ENCODE assay signal across 1 cellular context in the genomic region with DNA sequence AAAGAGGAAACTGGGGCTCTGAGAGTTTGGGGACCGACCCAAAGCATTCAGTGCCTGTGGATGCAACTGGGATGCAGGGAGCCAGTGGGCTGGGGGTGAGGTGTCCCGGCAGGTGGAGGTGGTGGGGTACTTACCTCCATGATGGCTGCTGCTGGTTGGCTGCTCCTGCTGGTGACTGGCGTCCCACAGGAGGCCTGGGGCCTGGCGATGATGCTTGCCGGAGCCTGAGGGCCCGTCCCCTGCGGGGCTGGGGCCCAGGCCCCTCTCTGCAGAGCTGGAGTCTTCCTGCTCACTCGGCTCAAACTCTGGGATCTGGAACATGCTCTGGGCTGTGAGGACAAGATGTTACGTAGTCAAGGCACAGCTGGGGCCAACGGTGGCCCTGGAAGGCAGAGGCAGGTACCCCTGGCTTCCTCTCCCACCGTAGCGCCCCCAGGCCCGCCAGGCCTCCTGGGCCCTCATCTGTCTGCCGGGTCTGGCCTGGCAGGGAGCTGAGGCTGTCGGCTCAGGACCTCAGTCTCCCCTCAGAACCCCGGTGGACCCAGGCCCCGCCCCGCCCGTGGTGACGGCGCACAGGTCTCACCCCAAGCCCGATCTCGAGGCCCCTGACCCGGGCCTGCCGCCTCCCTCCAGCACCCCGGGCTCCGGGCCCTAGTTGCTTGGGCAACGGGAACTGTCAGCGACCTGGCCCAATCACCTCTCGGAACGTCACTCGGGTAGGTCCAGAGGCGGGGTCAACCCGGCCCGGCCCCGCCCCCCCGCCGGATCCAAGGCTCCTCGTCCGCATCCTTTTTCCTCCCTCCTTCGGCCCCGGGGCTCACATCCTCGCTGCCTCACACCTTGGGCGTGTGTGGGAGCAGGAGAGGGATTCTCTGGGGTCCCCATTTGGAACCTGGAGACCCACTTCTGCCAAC.
TF ChIP-seq lines count a peak whose summit lies in the region.

A gene (minus strand): TSS at position 618 of the 914 bp plus-strand sequence. CDS start 297 bp downstream, at position 321.

TF ChIP-seq in HepG2, 621 proteins besides CTCF, POLR2A, EP300 and RAD21 (continued from another document and continues in another):
- TF ChIP-seq, protein P1, sequence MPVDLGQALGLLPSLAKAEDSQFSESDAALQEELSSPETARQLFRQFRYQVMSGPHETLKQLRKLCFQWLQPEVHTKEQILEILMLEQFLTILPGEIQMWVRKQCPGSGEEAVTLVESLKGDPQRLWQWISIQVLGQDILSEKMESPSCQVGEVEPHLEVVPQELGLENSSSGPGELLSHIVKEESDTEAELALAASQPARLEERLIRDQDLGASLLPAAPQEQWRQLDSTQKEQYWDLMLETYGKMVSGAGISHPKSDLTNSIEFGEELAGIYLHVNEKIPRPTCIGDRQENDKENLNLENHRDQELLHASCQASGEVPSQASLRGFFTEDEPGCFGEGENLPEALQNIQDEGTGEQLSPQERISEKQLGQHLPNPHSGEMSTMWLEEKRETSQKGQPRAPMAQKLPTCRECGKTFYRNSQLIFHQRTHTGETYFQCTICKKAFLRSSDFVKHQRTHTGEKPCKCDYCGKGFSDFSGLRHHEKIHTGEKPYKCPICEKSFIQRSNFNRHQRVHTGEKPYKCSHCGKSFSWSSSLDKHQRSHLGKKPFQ (CRISPR knock-in tag; IDR thresholded peaks at IDR 0.05; ENCODE audit: insufficient replicate concordance) = no peak
- TF ChIP-seq MAZ (IDR thresholded peaks at IDR 0.05; ENCODE audit: borderline replicate concordance, low read depth, low read length) (0 out of 2 replicates have a peak, but pooled peaks have one; percentile 52), MAZ (CRISPR knock-in tag; IDR thresholded peaks at IDR 0.05; ENCODE audit: low read depth) (no peak), JUND (CRISPR knock-in tag; IDR thresholded peaks at IDR 0.05) (no peak), ATAD3A (CRISPR knock-in tag; IDR thresholded peaks at IDR 0.05) (no peak), CBX1 (IDR thresholded peaks at IDR 0.05; ENCODE audit: low read depth) (no peak), ZNF232 (CRISPR knock-in tag; IDR thresholded peaks at IDR 0.05; ENCODE audit: borderline replicate concordance) (no peak), JARID2 (CRISPR knock-in tag; IDR thresholded peaks at IDR 0.05; ENCODE audit: insufficient replicate concordance) (no peak), GFI1 (CRISPR knock-in tag; IDR thresholded peaks at IDR 0.05; ENCODE audit: borderline replicate concordance) (no peak), WIZ (CRISPR knock-in tag; IDR thresholded peaks at IDR 0.05) (no peak), REPIN1 (CRISPR knock-in tag; IDR thresholded peaks at IDR 0.05; ENCODE audit: borderline replicate concordance, low read depth) (no peak; the same call in 1 of the 2 replicates), NKX3-1 (CRISPR knock-in tag; IDR thresholded peaks at IDR 0.05) (0 out of 2 replicates have a peak, but pooled peaks have one; percentile 26), RBM22 (optimal IDR thresholded peaks at IDR 0.05; ENCODE audit: low read length) (peak; percentile 30), SYNCRIP (IDR thresholded peaks at IDR 0.05; ENCODE audit: insufficient read depth, low read depth, low read length) (no peak), ZNF644 (CRISPR knock-in tag; IDR thresholded peaks at IDR 0.05; ENCODE audit: low read depth) (no peak), TSC22D2 (CRISPR knock-in tag; IDR thresholded peaks at IDR 0.05; ENCODE audit: borderline replicate concordance) (no peak), ZNF256 (CRISPR knock-in tag; conservative IDR thresholded peaks at IDR 0.05) (no peak), HMG20B (CRISPR knock-in tag; conservative IDR thresholded peaks at IDR 0.05) (no peak), KLF9 (CRISPR knock-in tag; IDR thresholded peaks at IDR 0.05; ENCODE audit: low read depth) (no peak), POLR2G (IDR thresholded peaks at IDR 0.05; ENCODE audit: low read depth, low read length) (peak; percentile 52), ZNF713 (CRISPR knock-in tag; IDR thresholded peaks at IDR 0.05) (no peak), ZNF724P (CRISPR knock-in tag; IDR thresholded peaks at IDR 0.05; ENCODE audit: borderline replicate concordance) (no peak), ZBTB38 (CRISPR knock-in tag; IDR thresholded peaks at IDR 0.05) (no peak), MYC (CRISPR knock-in tag; IDR thresholded peaks at IDR 0.05; ENCODE audit: borderline replicate concordance) (peak; percentile 50; the same call in 1 of the 2 replicates), TBL1XR1 (IDR thresholded peaks at IDR 0.05; ENCODE audit: borderline replicate concordance, low read length, partially characterized antibody) (no peak), DNMT1 (CRISPR knock-in tag; IDR thresholded peaks at IDR 0.05) (no peak), ZNF343 (CRISPR knock-in tag; IDR thresholded peaks at IDR 0.05) (no peak), ZNF441 (CRISPR knock-in tag; IDR thresholded peaks at IDR 0.05; ENCODE audit: borderline replicate concordance) (peak; percentile 87; the same call in 1 of the 2 replicates)
- TF ChIP-seq, protein P2, sequence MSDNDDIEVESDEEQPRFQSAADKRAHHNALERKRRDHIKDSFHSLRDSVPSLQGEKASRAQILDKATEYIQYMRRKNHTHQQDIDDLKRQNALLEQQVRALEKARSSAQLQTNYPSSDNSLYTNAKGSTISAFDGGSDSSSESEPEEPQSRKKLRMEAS (IDR thresholded peaks at IDR 0.05) = peak; percentile 45
- TF ChIP-seq, protein P3, sequence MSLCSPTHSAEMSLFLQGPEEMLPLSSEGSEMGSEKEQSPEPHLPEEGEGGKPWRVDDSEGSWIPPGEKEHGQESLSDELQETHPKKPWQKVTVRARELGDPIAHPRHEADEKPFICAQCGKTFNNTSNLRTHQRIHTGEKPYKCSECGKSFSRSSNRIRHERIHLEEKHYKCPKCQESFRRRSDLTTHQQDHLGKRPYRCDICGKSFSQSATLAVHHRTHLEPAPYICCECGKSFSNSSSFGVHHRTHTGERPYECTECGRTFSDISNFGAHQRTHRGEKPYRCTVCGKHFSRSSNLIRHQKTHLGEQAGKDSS (CRISPR knock-in tag; IDR thresholded peaks at IDR 0.05; ENCODE audit: borderline replicate concordance, low read depth) = 0 out of 2 replicates have a peak, but pooled peaks have one; percentile 48
- TF ChIP-seq, protein P4, sequence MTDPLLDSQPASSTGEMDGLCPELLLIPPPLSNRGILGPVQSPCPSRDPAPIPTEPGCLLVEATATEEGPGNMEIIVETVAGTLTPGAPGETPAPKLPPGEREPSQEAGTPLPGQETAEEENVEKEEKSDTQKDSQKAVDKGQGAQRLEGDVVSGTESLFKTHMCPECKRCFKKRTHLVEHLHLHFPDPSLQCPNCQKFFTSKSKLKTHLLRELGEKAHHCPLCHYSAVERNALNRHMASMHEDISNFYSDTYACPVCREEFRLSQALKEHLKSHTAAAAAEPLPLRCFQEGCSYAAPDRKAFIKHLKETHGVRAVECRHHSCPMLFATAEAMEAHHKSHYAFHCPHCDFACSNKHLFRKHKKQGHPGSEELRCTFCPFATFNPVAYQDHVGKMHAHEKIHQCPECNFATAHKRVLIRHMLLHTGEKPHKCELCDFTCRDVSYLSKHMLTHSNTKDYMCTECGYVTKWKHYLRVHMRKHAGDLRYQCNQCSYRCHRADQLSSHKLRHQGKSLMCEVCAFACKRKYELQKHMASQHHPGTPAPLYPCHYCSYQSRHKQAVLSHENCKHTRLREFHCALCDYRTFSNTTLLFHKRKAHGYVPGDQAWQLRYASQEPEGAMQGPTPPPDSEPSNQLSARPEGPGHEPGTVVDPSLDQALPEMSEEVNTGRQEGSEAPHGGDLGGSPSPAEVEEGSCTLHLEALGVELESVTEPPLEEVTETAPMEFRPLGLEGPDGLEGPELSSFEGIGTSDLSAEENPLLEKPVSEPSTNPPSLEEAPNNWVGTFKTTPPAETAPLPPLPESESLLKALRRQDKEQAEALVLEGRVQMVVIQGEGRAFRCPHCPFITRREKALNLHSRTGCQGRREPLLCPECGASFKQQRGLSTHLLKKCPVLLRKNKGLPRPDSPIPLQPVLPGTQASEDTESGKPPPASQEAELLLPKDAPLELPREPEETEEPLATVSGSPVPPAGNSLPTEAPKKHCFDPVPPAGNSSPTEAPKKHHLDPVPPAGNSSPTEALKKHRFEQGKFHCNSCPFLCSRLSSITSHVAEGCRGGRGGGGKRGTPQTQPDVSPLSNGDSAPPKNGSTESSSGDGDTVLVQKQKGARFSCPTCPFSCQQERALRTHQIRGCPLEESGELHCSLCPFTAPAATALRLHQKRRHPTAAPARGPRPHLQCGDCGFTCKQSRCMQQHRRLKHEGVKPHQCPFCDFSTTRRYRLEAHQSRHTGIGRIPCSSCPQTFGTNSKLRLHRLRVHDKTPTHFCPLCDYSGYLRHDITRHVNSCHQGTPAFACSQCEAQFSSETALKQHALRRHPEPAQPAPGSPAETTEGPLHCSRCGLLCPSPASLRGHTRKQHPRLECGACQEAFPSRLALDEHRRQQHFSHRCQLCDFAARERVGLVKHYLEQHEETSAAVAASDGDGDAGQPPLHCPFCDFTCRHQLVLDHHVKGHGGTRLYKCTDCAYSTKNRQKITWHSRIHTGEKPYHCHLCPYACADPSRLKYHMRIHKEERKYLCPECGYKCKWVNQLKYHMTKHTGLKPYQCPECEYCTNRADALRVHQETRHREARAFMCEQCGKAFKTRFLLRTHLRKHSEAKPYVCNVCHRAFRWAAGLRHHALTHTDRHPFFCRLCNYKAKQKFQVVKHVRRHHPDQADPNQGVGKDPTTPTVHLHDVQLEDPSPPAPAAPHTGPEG (CRISPR knock-in tag; IDR thresholded peaks at IDR 0.05) = no peak
- TF ChIP-seq, protein P5, sequence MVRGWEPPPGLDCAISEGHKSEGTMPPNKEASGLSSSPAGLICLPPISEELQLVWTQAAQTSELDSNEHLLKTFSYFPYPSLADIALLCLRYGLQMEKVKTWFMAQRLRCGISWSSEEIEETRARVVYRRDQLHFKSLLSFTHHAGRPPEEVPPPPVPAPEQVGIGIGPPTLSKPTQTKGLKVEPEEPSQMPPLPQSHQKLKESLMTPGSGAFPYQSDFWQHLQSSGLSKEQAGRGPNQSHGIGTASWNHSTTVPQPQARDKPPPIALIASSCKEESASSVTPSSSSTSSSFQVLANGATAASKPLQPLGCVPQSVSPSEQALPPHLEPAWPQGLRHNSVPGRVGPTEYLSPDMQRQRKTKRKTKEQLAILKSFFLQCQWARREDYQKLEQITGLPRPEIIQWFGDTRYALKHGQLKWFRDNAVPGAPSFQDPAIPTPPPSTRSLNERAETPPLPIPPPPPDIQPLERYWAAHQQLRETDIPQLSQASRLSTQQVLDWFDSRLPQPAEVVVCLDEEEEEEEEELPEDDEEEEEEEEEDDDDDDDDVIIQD (CRISPR knock-in tag; IDR thresholded peaks at IDR 0.05; ENCODE audit: low read depth) = no peak
- TF ChIP-seq, protein P6, sequence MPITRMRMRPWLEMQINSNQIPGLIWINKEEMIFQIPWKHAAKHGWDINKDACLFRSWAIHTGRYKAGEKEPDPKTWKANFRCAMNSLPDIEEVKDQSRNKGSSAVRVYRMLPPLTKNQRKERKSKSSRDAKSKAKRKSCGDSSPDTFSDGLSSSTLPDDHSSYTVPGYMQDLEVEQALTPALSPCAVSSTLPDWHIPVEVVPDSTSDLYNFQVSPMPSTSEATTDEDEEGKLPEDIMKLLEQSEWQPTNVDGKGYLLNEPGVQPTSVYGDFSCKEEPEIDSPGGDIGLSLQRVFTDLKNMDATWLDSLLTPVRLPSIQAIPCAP (CRISPR knock-in tag; IDR thresholded peaks at IDR 0.05; ENCODE audit: low read depth) = no peak
- TF ChIP-seq, protein P7, sequence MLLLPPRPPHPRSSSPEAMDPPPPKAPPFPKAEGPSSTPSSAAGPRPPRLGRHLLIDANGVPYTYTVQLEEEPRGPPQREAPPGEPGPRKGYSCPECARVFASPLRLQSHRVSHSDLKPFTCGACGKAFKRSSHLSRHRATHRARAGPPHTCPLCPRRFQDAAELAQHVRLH (CRISPR knock-in tag; IDR thresholded peaks at IDR 0.05; ENCODE audit: borderline replicate concordance, low read depth) = no peak
- TF ChIP-seq, protein P8, sequence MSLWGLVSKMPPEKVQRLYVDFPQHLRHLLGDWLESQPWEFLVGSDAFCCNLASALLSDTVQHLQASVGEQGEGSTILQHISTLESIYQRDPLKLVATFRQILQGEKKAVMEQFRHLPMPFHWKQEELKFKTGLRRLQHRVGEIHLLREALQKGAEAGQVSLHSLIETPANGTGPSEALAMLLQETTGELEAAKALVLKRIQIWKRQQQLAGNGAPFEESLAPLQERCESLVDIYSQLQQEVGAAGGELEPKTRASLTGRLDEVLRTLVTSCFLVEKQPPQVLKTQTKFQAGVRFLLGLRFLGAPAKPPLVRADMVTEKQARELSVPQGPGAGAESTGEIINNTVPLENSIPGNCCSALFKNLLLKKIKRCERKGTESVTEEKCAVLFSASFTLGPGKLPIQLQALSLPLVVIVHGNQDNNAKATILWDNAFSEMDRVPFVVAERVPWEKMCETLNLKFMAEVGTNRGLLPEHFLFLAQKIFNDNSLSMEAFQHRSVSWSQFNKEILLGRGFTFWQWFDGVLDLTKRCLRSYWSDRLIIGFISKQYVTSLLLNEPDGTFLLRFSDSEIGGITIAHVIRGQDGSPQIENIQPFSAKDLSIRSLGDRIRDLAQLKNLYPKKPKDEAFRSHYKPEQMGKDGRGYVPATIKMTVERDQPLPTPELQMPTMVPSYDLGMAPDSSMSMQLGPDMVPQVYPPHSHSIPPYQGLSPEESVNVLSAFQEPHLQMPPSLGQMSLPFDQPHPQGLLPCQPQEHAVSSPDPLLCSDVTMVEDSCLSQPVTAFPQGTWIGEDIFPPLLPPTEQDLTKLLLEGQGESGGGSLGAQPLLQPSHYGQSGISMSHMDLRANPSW (CRISPR knock-in tag; IDR thresholded peaks at IDR 0.05; ENCODE audit: borderline replicate concordance) = no peak
- TF ChIP-seq, protein P9, sequence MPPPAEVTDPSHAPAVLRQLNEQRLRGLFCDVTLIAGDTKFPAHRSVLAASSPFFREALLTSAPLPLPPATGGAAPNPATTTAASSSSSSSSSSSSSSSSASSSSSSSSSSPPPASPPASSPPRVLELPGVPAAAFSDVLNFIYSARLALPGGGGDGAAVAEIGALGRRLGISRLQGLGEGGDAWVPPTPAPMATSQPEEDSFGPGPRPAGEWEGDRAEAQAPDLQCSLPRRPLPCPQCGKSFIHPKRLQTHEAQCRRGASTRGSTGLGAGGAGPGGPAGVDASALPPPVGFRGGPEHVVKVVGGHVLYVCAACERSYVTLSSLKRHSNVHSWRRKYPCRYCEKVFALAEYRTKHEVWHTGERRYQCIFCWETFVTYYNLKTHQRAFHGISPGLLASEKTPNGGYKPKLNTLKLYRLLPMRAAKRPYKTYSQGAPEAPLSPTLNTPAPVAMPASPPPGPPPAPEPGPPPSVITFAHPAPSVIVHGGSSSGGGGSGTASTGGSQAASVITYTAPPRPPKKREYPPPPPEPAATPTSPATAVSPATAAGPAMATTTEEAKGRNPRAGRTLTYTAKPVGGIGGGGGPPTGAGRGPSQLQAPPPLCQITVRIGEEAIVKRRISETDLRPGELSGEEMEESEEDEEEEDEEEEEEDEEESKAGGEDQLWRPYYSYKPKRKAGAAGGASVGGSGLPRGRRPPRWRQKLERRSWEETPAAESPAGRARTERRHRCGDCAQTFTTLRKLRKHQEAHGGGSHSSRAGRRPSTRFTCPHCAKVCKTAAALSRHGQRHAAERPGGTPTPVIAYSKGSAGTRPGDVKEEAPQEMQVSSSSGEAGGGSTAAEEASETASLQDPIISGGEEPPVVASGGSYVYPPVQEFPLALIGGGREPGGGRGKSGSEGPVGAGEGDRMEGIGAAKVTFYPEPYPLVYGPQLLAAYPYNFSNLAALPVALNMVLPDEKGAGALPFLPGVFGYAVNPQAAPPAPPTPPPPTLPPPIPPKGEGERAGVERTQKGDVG (CRISPR knock-in tag; IDR thresholded peaks at IDR 0.05; ENCODE audit: borderline replicate concordance) = 0 out of 2 replicates have a peak, but pooled peaks have one; percentile 43
- TF ChIP-seq, protein P10, sequence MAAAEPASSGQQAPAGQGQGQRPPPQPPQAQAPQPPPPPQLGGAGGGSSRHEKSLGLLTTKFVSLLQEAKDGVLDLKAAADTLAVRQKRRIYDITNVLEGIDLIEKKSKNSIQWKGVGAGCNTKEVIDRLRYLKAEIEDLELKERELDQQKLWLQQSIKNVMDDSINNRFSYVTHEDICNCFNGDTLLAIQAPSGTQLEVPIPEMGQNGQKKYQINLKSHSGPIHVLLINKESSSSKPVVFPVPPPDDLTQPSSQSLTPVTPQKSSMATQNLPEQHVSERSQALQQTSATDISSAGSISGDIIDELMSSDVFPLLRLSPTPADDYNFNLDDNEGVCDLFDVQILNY (CRISPR knock-in tag; conservative IDR thresholded peaks at IDR 0.05) = no peak
